11 cellular contexts compared by ENCODE assay signal in the genomic region with DNA sequence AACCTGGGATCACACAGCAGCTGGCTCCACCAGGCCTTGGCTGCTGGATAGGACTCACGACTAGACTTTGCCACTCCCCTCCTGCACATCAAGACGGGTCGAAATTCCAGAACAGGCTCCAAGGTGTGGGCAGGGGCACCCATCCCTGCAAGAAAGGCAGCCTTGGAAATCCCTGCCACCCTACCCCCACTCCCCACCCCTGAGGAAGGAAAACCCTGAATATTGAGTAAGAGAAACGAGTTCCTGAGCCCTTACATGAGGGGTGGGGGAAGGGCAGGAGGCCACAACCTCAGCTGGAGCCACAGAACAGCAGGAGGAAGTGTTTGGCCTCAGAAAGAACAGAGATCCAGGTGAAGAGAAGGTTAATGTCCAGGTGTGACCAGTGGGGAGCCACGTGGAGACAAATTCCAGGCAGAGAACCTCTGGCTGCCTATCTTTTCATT. TPM values are rescaled to one million over a fixed set of nuclear protein-coding genes. Genes with fewer than 3 reads are reported as not detected.
DNase-seq lines count a peak whose midpoint lies in the region; ATAC-seq and TF ChIP-seq lines count a peak whose summit lies in the region.
"Had no signal": no experiment of that assay in that cellular context is flagged by ENCODE, and none has a peak within 500 bp of the region (broad histone marks: within the 10 kb centered on the region; RNA-seq: fewer than 3 reads in every experiment).

No MANE protein-coding gene starts in this region.

- no TSS peak for BruUV-seq in Calu3 (replicated peaks; lab: Mats Ljungman, UMichigan)

- H3K4me3 Mint-ChIP-seq in Calu3 (ENCODE audit: low read depth, unreplicated experiment) = no peak overlapping the region
- peak overlapping the region; percentile 32 for H3K4me3 Mint-ChIP-seq in activated CD8-positive, alpha-beta T cell treated with anti-CD3 and anti-CD28 coated beads, Interleukin-2, amount 10 ng/mL, durations not matched to agents 7 days and 5 days

- no peak for ATAC-seq in activated CD8-positive, alpha-beta T cell treated with anti-CD3 and anti-CD28 coated beads, Interleukin-2, amount 10 ng/mL, durations not matched to agents 7 days and 5 days
- ATAC-seq in lower lobe of right lung = no peak
- no peak for ATAC-seq in GM18868 (IDR thresholded peaks at IDR 0.05; ENCODE audit: unreplicated experiment)

- TF ChIP-seq CTCF in Calu3 (IDR thresholded peaks at IDR 0.05; ENCODE audit: unreplicated experiment) (no peak), lower lobe of right lung (IDR thresholded peaks at IDR 0.05) (no peak), sigmoid colon (IDR thresholded peaks at IDR 0.05) (no peak), thyroid gland (IDR thresholded peaks at IDR 0.05) (no peak)

- no peak for TF ChIP-seq EP300 in sigmoid colon (IDR thresholded peaks at IDR 0.05)

- H3K27me3 Mint-ChIP-seq in Calu3 (ENCODE audit: unreplicated experiment) = no peaks in the 10 kb centered on the region
- peaks cover 2% of the 10 kb centered on the region for H3K27me3 Mint-ChIP-seq in activated CD8-positive, alpha-beta T cell treated with anti-CD3 and anti-CD28 coated beads, Interleukin-2, amount 10 ng/mL, durations not matched to agents 7 days and 5 days (ENCODE audit: low read depth)

- peak; percentile 67 for DNase-seq in Calu3
- peak; percentile 35 to 37 for DNase-seq in Kasumi-1 (lab: John Stamatoyannopoulos, UW)
- DNase-seq in activated CD8-positive, alpha-beta T cell treated with anti-CD3 and anti-CD28 coated beads, Interleukin-2, amount 10 ng/mL, durations not matched to agents 7 days and 5 days = peak; percentile 63
- DNase-seq in lower lobe of right lung = peak; percentile 64
- no peak for DNase-seq in sigmoid colon
- no peak for DNase-seq in stimulated activated CD4-positive, alpha-beta T cell treated with anti-CD3 and anti-CD28 coated beads, Interleukin-2, amount 100 ng/mL, for 24 hours
- DNase-seq in thyroid gland = no peak
- DNase-seq: activated CD4-positive, alpha-beta T cell treated with anti-CD3 and anti-CD28 coated beads, Interleukin-2, amount 50 U/mL, for 48 hours; COR-L47; kidney glomerular epithelial cell had no signal

- POLR2A ChIA-PET in activated CD8-positive, alpha-beta T cell treated with anti-CD3 and anti-CD28 coated beads, Interleukin-2, amount 10 ng/mL, durations not matched to agents 7 days and 5 days (lab: Charles Lee) = interaction anchor here (5.2 kb wide), 1 partner anchor 19 kb away, joined by 32 read pairs; a partner anchor contains a TSS

- peaks cover 64% of the 10 kb centered on the region for H3K4me1 Mint-ChIP-seq in Calu3 (ENCODE audit: low read depth, unreplicated experiment)
- peaks cover 72% of the 10 kb centered on the region for H3K4me1 Mint-ChIP-seq in activated CD8-positive, alpha-beta T cell treated with anti-CD3 and anti-CD28 coated beads, Interleukin-2, amount 10 ng/mL, durations not matched to agents 7 days and 5 days (ENCODE audit: low read depth)

- peaks cover 53% of the 10 kb centered on the region for H3K4me1 ChIP-seq in lower lobe of right lung
- peaks cover 0 to 5% (median 0%) of the 10 kb centered on the region in 4 donors for H3K4me1 ChIP-seq in sigmoid colon
- no peaks in the 10 kb centered on the region for H3K4me1 ChIP-seq in thyroid gland

- peaks cover 3% of the 10 kb centered on the region for H3K9me3 Mint-ChIP-seq in Calu3 (ENCODE audit: low read depth, unreplicated experiment)
- peaks cover 11% of the 10 kb centered on the region for H3K9me3 Mint-ChIP-seq in activated CD8-positive, alpha-beta T cell treated with anti-CD3 and anti-CD28 coated beads, Interleukin-2, amount 10 ng/mL, durations not matched to agents 7 days and 5 days (ENCODE audit: insufficient read depth)

- no peak overlapping the region for H3K27ac ChIP-seq in lower lobe of right lung
- no peak overlapping the region for H3K27ac ChIP-seq in sigmoid colon
- no peak overlapping the region for H3K27ac ChIP-seq in thyroid gland

- no peaks in the 10 kb centered on the region for H3K9me3 ChIP-seq in lower lobe of right lung
- H3K9me3 ChIP-seq in sigmoid colon = peaks cover 0 to 2% (median 0%) of the 10 kb centered on the region in 4 donors
- H3K9me3 ChIP-seq in thyroid gland = no peaks in the 10 kb centered on the region

- TF ChIP-seq POLR2A in sigmoid colon (IDR thresholded peaks at IDR 0.05) (no peak), thyroid gland (IDR thresholded peaks at IDR 0.05) (no peak)

- H3K27me3 ChIP-seq in lower lobe of right lung (ENCODE audit: low read depth) = no peaks in the 10 kb centered on the region
- H3K27me3 ChIP-seq in sigmoid colon = no peaks in the 10 kb centered on the region
- no peaks in the 10 kb centered on the region for H3K27me3 ChIP-seq in thyroid gland

- intact Hi-C loops in Calu3 (cut with micrococcal nuclease; ENCODE audit: unreplicated experiment) (no loop called here), lower lobe of right lung (cut with DNase I) (no loop called here), sigmoid colon (cut with DNase I) (no loop called here), thyroid gland (cut with DNase I) (no loop called here)

- H3K36me3 ChIP-seq in lower lobe of right lung (peaks cover 52% of the 10 kb centered on the region), sigmoid colon (peaks cover 10 to 44% (median 11%) of the 10 kb centered on the region in 4 donors), thyroid gland (peaks cover 19 to 28% of the 10 kb centered on the region in 2 donors)

- H3K36me3 Mint-ChIP-seq in Calu3 (ENCODE audit: insufficient read depth, unreplicated experiment) = peaks cover 65% of the 10 kb centered on the region
- H3K36me3 Mint-ChIP-seq in activated CD8-positive, alpha-beta T cell treated with anti-CD3 and anti-CD28 coated beads, Interleukin-2, amount 10 ng/mL, durations not matched to agents 7 days and 5 days (ENCODE audit: low read depth) = peaks cover 69% of the 10 kb centered on the region

- WGBS in sigmoid colon, 2 donors = 36 to 38% methylated on average over 5 of the region's 5 CpGs
- WGBS in thyroid gland, 2 donors = 59 to 60% methylated on average over 3 to 5 of the region's 5 CpGs

- H3K4me3 ChIP-seq in lower lobe of right lung = no peak overlapping the region
- no peak overlapping the region for H3K4me3 ChIP-seq in sigmoid colon
- H3K4me3 ChIP-seq in thyroid gland (replicated peaks in 1 of 3) = no peak overlapping the region

- peak overlapping the region; percentile 74 for H3K27ac Mint-ChIP-seq in Calu3 (ENCODE audit: unreplicated experiment)
- H3K27ac Mint-ChIP-seq in activated CD8-positive, alpha-beta T cell treated with anti-CD3 and anti-CD28 coated beads, Interleukin-2, amount 10 ng/mL, durations not matched to agents 7 days and 5 days = peak overlapping the region; percentile 72

- CTCF ChIA-PET in Calu3 (lab: Charles Lee) = interaction anchor here (0.7 to 0.8 kb wide), 3 partner anchors 10 to 1395 kb away, joined by 4 to 7 read pairs (median 6); no protein-coding TSS in a partner anchor
- CTCF ChIA-PET in activated CD8-positive, alpha-beta T cell treated with anti-CD3 and anti-CD28 coated beads, Interleukin-2, amount 10 ng/mL, durations not matched to agents 7 days and 5 days (lab: Charles Lee) = interaction anchor here (0.7 to 2.4 kb wide), 4 partner anchors 12 to 65 kb away, joined by 3 to 20 read pairs (median 8); a partner anchor contains a TSS

RNA-seq across cellular contexts. Expression of a gene that starts 20.1 kb away (rescaled TPM):
- total RNA-seq in Calu3 (2022) (67.5 and 78.3 TPM in 2 replicates), lower lobe of right lung (35.6 TPM), sigmoid colon (10 to 100 TPM; 28.5 to 41.3 (median 36.3) TPM), thyroid gland (10 to 100 TPM; 46.1 to 55.8 (median 50.2) TPM)
- 10 to 100 TPM; 31.8 to 36.0 TPM for total RNA-seq in activated CD8-positive, alpha-beta T cell treated with anti-CD3 and anti-CD28 coated beads, Interleukin-2, amount 10 ng/mL, durations not matched to agents 7 days and 5 days
- polyA plus RNA-seq in sigmoid colon = 10 to 100 TPM; 42.2 to 87.6 (median 49.9) TPM

RNA-seq across cellular contexts. Expression of a gene that starts 22.7 kb away (rescaled TPM):
- 25.4 and 32.3 TPM in 2 replicates for total RNA-seq in Calu3 (2022)
- 10 to 100 TPM; 19.5 to 21.5 TPM for total RNA-seq in activated CD8-positive, alpha-beta T cell treated with anti-CD3 and anti-CD28 coated beads, Interleukin-2, amount 10 ng/mL, durations not matched to agents 7 days and 5 days
- total RNA-seq in lower lobe of right lung = 11.7 TPM
- total RNA-seq in sigmoid colon = 1 to 10 TPM; 2.2 to 6.1 (median 4.3) TPM
- polyA plus RNA-seq in sigmoid colon = 1 to 10 TPM; 3.0 to 6.8 (median 3.2) TPM
- total RNA-seq in thyroid gland = 1 to 10 TPM; 4.6 to 7.9 (median 6.8) TPM

RNA-seq across cellular contexts. Expression of a gene that starts 45.0 kb away (rescaled TPM):
- total RNA-seq in Calu3 (2022) = 58.8 and 60.6 TPM in 2 replicates
- total RNA-seq in activated CD8-positive, alpha-beta T cell treated with anti-CD3 and anti-CD28 coated beads, Interleukin-2, amount 10 ng/mL, durations not matched to agents 7 days and 5 days = 10 to 100 TPM; 48.2 to 49.0 TPM
- 39.8 TPM for total RNA-seq in lower lobe of right lung
- total RNA-seq in sigmoid colon = 10 to 100 TPM; 17.4 to 28.5 (median 20.5) TPM
- polyA plus RNA-seq in sigmoid colon = 10 to 100 TPM; 31.8 to 49.5 (median 49.0) TPM
- total RNA-seq in thyroid gland = 10 to 100 TPM; 19.1 to 32.6 (median 24.6) TPM

RNA-seq across cellular contexts. Expression of a gene that starts 57.5 kb away (rescaled TPM):
- 100 and 124 TPM in 2 replicates for total RNA-seq in Calu3 (2022)
- total RNA-seq in activated CD8-positive, alpha-beta T cell treated with anti-CD3 and anti-CD28 coated beads, Interleukin-2, amount 10 ng/mL, durations not matched to agents 7 days and 5 days = 10 to 100 TPM; 49.9 to 54.5 TPM
- 35.8 TPM for total RNA-seq in lower lobe of right lung
- 10 to 100 TPM; 18.9 to 39.3 (median 25.6) TPM for total RNA-seq in sigmoid colon
- polyA plus RNA-seq in sigmoid colon = 10 to 100 TPM; 18.6 to 42.8 (median 23.6) TPM
- 10 to 100 TPM; 27.5 to 50.2 (median 39.2) TPM for total RNA-seq in thyroid gland

Comparison
In these comparisons a context has a peak if more than half of its experiments do, and no peak if none do; other contexts are left out.
1. DNase-seq: peak in Calu3 (single experiment), Kasumi-1 (2 of 2), activated CD8-positive, alpha-beta T cell treated with anti-CD3 and anti-CD28 coated beads, Interleukin-2, amount 10 ng/mL, durations not matched to agents 7 days and 5 days (single experiment) and lower lobe of right lung (single experiment); none in sigmoid colon (single experiment), stimulated activated CD4-positive, alpha-beta T cell treated with anti-CD3 and anti-CD28 coated beads, Interleukin-2, amount 100 ng/mL, for 24 hours (0 of 2) and thyroid gland (0 of 2).